Comparison of ENCODE assay signal across 18 cellular contexts in genomic region chr3:37803726-37804469, GRCh38. TPM values are rescaled to one million over a fixed set of nuclear protein-coding genes. Genes with fewer than 3 reads are reported as not detected.
DNase-seq lines count a peak whose midpoint lies in the region; ATAC-seq and TF ChIP-seq lines count a peak whose summit lies in the region.
"Had no signal": no experiment of that assay in that cellular context is flagged by ENCODE, and none has a peak within 500 bp of the region (broad histone marks: within the 10 kb centered on the region; RNA-seq: fewer than 3 reads in every experiment).

No MANE protein-coding gene starts in this region.

- H3K27ac Mint-ChIP-seq in GM23338 (no peak overlapping the region), HFFc6 (no peak overlapping the region), chondrocyte (ENCODE audit: unreplicated experiment) (no peak overlapping the region), neural crest cell (ENCODE audit: unreplicated experiment) (peak overlapping the region; percentile 29)
- H3K27ac Mint-ChIP-seq: CD8-positive, alpha-beta T cell had no signal

- H3K36me3 ChIP-seq in GM23338 (ENCODE audit: insufficient read depth): no peaks in the 10 kb centered on the region
- H3K36me3 ChIP-seq: HAP-1 had no signal

- no peaks in the 10 kb centered on the region for H3F3A ChIP-seq in GM23338 (replicated peaks; ENCODE audit: low read depth)

- no peaks in the 10 kb centered on the region for H3K4me1 ChIP-seq in GM23338 (ENCODE audit: insufficient read depth)
- H3K4me1 ChIP-seq: HAP-1 had no signal

- H3K36me3 Mint-ChIP-seq in GM23338 (ENCODE audit: low read depth) (no peaks in the 10 kb centered on the region), HFFc6 (ENCODE audit: low read depth) (no peaks in the 10 kb centered on the region), chondrocyte (ENCODE audit: low read depth) (peaks cover 7% of the 10 kb centered on the region), neural crest cell (ENCODE audit: low read depth) (peaks cover 3% of the 10 kb centered on the region)
- H3K36me3 Mint-ChIP-seq: CD8-positive, alpha-beta T cell had no signal

- peaks cover 8% of the 10 kb centered on the region for H3K4me1 Mint-ChIP-seq in GM23338
- H3K4me1 Mint-ChIP-seq in HFFc6 (ENCODE audit: low read depth): peaks cover 16% of the 10 kb centered on the region
- no peaks in the 10 kb centered on the region for H3K4me1 Mint-ChIP-seq in chondrocyte (ENCODE audit: low read depth)
- H3K4me1 Mint-ChIP-seq in neural crest cell: peaks cover 31% of the 10 kb centered on the region

- H3K27me3 Mint-ChIP-seq in GM23338 (ENCODE audit: insufficient read depth, low read depth, poor library complexity) (peaks cover 1% of the 10 kb centered on the region), HFFc6 (ENCODE audit: insufficient read depth) (peaks cover 12% of the 10 kb centered on the region), chondrocyte (ENCODE audit: low read depth) (peaks cover 10% of the 10 kb centered on the region), neural crest cell (ENCODE audit: low read depth) (no peaks in the 10 kb centered on the region)

- H3K27ac ChIP-seq in GM23338 (ENCODE audit: low read depth) (no peak overlapping the region), caudate nucleus (ENCODE audit: low read depth, low read length) (no peak overlapping the region)
- H3K27ac ChIP-seq: BLaER1 treated with 17β-estradiol and CSF1 and Interleukin-3, amounts not matched to agents 10 nM and 100 nM had no signal

- H4K20me1 ChIP-seq in GM23338 (replicated peaks; ENCODE audit: insufficient read depth): no peaks in the 10 kb centered on the region
- H4K20me1 ChIP-seq: BLaER1 treated with 17β-estradiol and CSF1 and Interleukin-3, amounts not matched to agents 10 nM and 100 nM had no signal

- no peak overlapping the region for H3K4me3 ChIP-seq in GM23338
- H3K4me3 ChIP-seq: BLaER1 treated with 17β-estradiol and CSF1 and Interleukin-3, amounts not matched to agents 10 nM and 100 nM; HAP-1 had no signal

- H2AFZ ChIP-seq in GM23338: no peak overlapping the region

- no peaks in the 10 kb centered on the region for H3K79me2 ChIP-seq in GM23338 (replicated peaks; ENCODE audit: insufficient read depth)

- H3K9me2 ChIP-seq in GM23338 (ENCODE audit: insufficient read depth): no peaks in the 10 kb centered on the region

- no peak overlapping the region for H3K4me2 ChIP-seq in GM23338
- H3K4me2 ChIP-seq: BLaER1 treated with 17β-estradiol and CSF1 and Interleukin-3, amounts not matched to agents 10 nM and 100 nM had no signal

- no peaks in the 10 kb centered on the region for H3K9me3 Mint-ChIP-seq in GM23338
- no peaks in the 10 kb centered on the region for H3K9me3 Mint-ChIP-seq in HFFc6
- no peaks in the 10 kb centered on the region for H3K9me3 Mint-ChIP-seq in chondrocyte (ENCODE audit: low read depth)
- no peaks in the 10 kb centered on the region for H3K9me3 Mint-ChIP-seq in neural crest cell
- H3K9me3 Mint-ChIP-seq: CD8-positive, alpha-beta T cell had no signal

- TF ChIP-seq CTCF in GM23338 (conservative IDR thresholded peaks at IDR 0.05; ENCODE audit: low read depth in 2 of 2) (peak; percentile 49 to 50), HFFc6 (IDR thresholded peaks at IDR 0.05) (peak; percentile 43; the same call in 1 of the 2 replicates), chondrocyte (IDR thresholded peaks at IDR 0.05) (peak; percentile 20), neural crest cell (conservative IDR thresholded peaks at IDR 0.05) (no peak)

- peak; percentile 50 for DNase-seq in GM23338 (ENCODE audit: low spot score)
- DNase-seq in HFFc6: no peak
- DNase-seq in chondrocyte (ENCODE audit: low spot score): no peak
- no peak for DNase-seq in neural crest cell (ENCODE audit: low read depth, low spot score)
- no peak for DNase-seq in UCSD-AML1 (lab: John Stamatoyannopoulos, UW; ENCODE audit: unreplicated experiment)
- DNase-seq in caudate nucleus (lab: John Stamatoyannopoulos, UW): no peak
- DNase-seq: Calu3; CD8-positive, alpha-beta T cell; GF-D8; KG1; NCI-H1048; NCI-H1436; NCI-H1930; NCI-H226; NCI-H524 had no signal

- no peaks in the 10 kb centered on the region for H3K27me3 ChIP-seq in GM23338 (ENCODE audit: insufficient read depth)
- H3K27me3 ChIP-seq: BLaER1 treated with 17β-estradiol and CSF1 and Interleukin-3, amounts not matched to agents 10 nM and 100 nM had no signal

- ATAC-seq in GM23338 (no peak), HG03135 (IDR thresholded peaks at IDR 0.05; ENCODE audit: unreplicated experiment) (no peak)
- ATAC-seq: CD8-positive, alpha-beta T cell had no signal

- H3K4me3 Mint-ChIP-seq in GM23338 (no peak overlapping the region), HFFc6 (no peak overlapping the region), chondrocyte (ENCODE audit: unreplicated experiment) (no peak overlapping the region), neural crest cell (no peak overlapping the region)
- H3K4me3 Mint-ChIP-seq: CD8-positive, alpha-beta T cell had no signal

TF ChIP-seq in GM23338, 12 proteins besides CTCF, POLR2A, EP300 and RAD21 (continues in another document):
- TF ChIP-seq EZH2 (IDR thresholded peaks at IDR 0.05; ENCODE audit: low read depth, unreplicated experiment) (no peak), REST (IDR thresholded peaks at IDR 0.05; ENCODE audit: unreplicated experiment) (no peak), ZNF114 (CRISPR knock-in tag; IDR thresholded peaks at IDR 0.05) (no peak), EZH2phosphoT487 (IDR thresholded peaks at IDR 0.05; ENCODE audit: unreplicated experiment) (no peak), POLR2AphosphoS5 (IDR thresholded peaks at IDR 0.05; ENCODE audit: low read depth) (no peak), CREB1 (CRISPR knock-in tag; IDR thresholded peaks at IDR 0.05; ENCODE audit: low read depth) (no peak), NANOG (IDR thresholded peaks at IDR 0.05; ENCODE audit: borderline replicate concordance) (no peak)

RNA-seq across cellular contexts. Expression of gene CTDSPL, which starts 57.8 kb away (rescaled TPM):
- total RNA-seq in GM23338 (2014; rRNA removed; shearing (Covaris generic)): 41.2 and 42.0 TPM in 2 replicates
- 23.2 and 23.8 TPM in 2 replicates for polyA plus RNA-seq in GM23338 (2016; fragmentation: Nextera tagmentation; extraction: Ambion mirVana)
- total RNA-seq in HFFc6 (2021; fragmentation: NEBNext Ultra II Directional; extraction: Animal tissue kit (Norgen Biotek cat#: 25700)): 10 to 100 TPM; 30.3 to 38.8 (median 36.2) TPM
- total RNA-seq in chondrocyte (29.6 to 43.5 TPM (median 41.5 TPM) in 3 replicates), neural crest cell (36.8 and 42.2 TPM in 2 replicates)
